In genomic region chr9:93038918-93039317, GRCh38 we compare ENCODE assay signal across 1 cellular context.
TF ChIP-seq lines count a peak whose summit lies in the region.

No MANE protein-coding gene starts in this region.

TF ChIP-seq in H1, 55 proteins besides CTCF, POLR2A, EP300 and RAD21:
- TF ChIP-seq PHF8 (conservative IDR thresholded peaks at IDR 0.05; ENCODE audit: low read depth, low read length): no peak
- no peak for TF ChIP-seq CHD2 (IDR thresholded peaks at IDR 0.05; ENCODE audit: low read length)
- TF ChIP-seq BCL11A (IDR thresholded peaks at IDR 0.05; ENCODE audit: low read depth in 2 of 2, low read length in 2 of 2): no peak
- no peak for TF ChIP-seq HDAC6 (IDR thresholded peaks at IDR 0.05; ENCODE audit: low read depth, low read length)
